In the genomic region with DNA sequence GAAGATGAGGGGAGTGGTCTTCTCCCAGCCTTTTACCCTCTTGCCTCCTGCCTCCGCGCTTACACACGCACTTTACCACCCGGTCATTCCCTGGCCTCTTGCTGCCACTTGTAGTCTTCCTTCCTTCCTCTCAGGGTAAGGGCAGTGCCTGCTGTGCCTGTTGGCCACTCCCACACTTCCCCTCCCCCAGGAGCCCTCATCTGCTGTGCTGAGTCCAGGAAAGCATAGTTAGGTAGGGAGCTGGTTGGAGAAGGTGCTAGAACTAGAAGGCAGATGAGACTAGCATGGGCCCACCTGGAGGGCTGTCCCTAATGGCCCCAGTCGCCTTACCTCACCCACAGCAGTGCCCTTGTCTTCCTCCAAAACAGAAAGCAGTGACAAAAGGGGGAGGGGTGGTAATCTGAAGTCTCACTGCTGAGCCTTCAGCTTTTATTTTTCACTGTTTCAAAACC, we compare ENCODE assay signal across 1 cellular context.
TF ChIP-seq lines count a peak whose summit lies in the region.

No MANE protein-coding gene starts in this region.

TF ChIP-seq in GM23338, 12 proteins besides CTCF, POLR2A, EP300 and RAD21 (continued from another document):
- TF ChIP-seq ETS1 (IDR thresholded peaks at IDR 0.05) (no peak), EZH2 (IDR thresholded peaks at IDR 0.05; ENCODE audit: low read depth, unreplicated experiment) (no peak), STAT1 (IDR thresholded peaks at IDR 0.05; ENCODE audit: unreplicated experiment) (no peak), NANOG (IDR thresholded peaks at IDR 0.05; ENCODE audit: borderline replicate concordance) (no peak), POLR2AphosphoS5 (IDR thresholded peaks at IDR 0.05; ENCODE audit: low read depth) (no peak; the same call in 1 of the 2 replicates), JUNB (IDR thresholded peaks at IDR 0.05; ENCODE audit: unreplicated experiment) (no peak), EZH2phosphoT487 (IDR thresholded peaks at IDR 0.05; ENCODE audit: unreplicated experiment) (no peak)
- TF ChIP-seq, protein P1, sequence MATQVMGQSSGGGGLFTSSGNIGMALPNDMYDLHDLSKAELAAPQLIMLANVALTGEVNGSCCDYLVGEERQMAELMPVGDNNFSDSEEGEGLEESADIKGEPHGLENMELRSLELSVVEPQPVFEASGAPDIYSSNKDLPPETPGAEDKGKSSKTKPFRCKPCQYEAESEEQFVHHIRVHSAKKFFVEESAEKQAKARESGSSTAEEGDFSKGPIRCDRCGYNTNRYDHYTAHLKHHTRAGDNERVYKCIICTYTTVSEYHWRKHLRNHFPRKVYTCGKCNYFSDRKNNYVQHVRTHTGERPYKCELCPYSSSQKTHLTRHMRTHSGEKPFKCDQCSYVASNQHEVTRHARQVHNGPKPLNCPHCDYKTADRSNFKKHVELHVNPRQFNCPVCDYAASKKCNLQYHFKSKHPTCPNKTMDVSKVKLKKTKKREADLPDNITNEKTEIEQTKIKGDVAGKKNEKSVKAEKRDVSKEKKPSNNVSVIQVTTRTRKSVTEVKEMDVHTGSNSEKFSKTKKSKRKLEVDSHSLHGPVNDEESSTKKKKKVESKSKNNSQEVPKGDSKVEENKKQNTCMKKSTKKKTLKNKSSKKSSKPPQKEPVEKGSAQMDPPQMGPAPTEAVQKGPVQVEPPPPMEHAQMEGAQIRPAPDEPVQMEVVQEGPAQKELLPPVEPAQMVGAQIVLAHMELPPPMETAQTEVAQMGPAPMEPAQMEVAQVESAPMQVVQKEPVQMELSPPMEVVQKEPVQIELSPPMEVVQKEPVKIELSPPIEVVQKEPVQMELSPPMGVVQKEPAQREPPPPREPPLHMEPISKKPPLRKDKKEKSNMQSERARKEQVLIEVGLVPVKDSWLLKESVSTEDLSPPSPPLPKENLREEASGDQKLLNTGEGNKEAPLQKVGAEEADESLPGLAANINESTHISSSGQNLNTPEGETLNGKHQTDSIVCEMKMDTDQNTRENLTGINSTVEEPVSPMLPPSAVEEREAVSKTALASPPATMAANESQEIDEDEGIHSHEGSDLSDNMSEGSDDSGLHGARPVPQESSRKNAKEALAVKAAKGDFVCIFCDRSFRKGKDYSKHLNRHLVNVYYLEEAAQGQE (IDR thresholded peaks at IDR 0.05; ENCODE audit: unreplicated experiment) = no peak
TF ChIP-seq in GM23338: peak in this region for 0.
